8 cellular contexts compared by ENCODE assay signal in genomic region chr11:65425105-65425970, GRCh38. TPM values are rescaled to one million over a fixed set of nuclear protein-coding genes. Genes with fewer than 3 reads are reported as not detected.
DNase-seq lines count a peak whose midpoint lies in the region; ATAC-seq, FAIRE-seq and TF ChIP-seq lines count a peak whose summit lies in the region.

No MANE protein-coding gene starts in this region.

- no peaks in the 10 kb centered on the region for H3K27me3 Mint-ChIP-seq in activated T-cell treated with anti-CD3 and anti-CD28 coated beads, Interleukin-2, amount 50 U/mL, for 4 hours (ENCODE audit: low read depth)

- H3K9me3 Mint-ChIP-seq in activated T-cell treated with anti-CD3 and anti-CD28 coated beads, Interleukin-2, amount 50 U/mL, for 4 hours: no peaks in the 10 kb centered on the region

- H3K36me3 ChIP-seq in pancreas (peaks cover 0 to 37% (median 0%) of the 10 kb centered on the region in 3 donors), uterus (no peaks in the 10 kb centered on the region)

- H3K27me3 ChIP-seq in pancreas (no peaks in the 10 kb centered on the region), uterus (no peaks in the 10 kb centered on the region)

- 1 to 2% methylated on average over 9 of the region's 9 CpGs for WGBS in pancreas, 2 donors

- H3K4me1 ChIP-seq in pancreas (peaks cover 7 to 34% (median 7%) of the 10 kb centered on the region in 3 donors), uterus (peaks cover 0 to 5% of the 10 kb centered on the region in 2 donors)

- peaks cover 36% of the 10 kb centered on the region for H3K36me3 Mint-ChIP-seq in activated T-cell treated with anti-CD3 and anti-CD28 coated beads, Interleukin-2, amount 50 U/mL, for 4 hours (ENCODE audit: insufficient read depth)

- H3K4me1 Mint-ChIP-seq in activated T-cell treated with anti-CD3 and anti-CD28 coated beads, Interleukin-2, amount 50 U/mL, for 4 hours (ENCODE audit: low read depth): peaks cover 45% of the 10 kb centered on the region

- FAIRE-seq in pancreas (lab: Jason Lieb, UNC): no peak

- H3K9me3 ChIP-seq in pancreas (no peaks in the 10 kb centered on the region), uterus (no peaks in the 10 kb centered on the region)

- TF ChIP-seq POLR2A in uterus (IDR thresholded peaks at IDR 0.05): peak in 1 of 2 donors; percentile 38

- H3K4me3 ChIP-seq in fibroblast of mammary gland (ENCODE audit: control insufficient read depth, low read depth, low read length) (peak overlapping the region; percentile 98), pancreas (peak overlapping the region; percentile 45 to 93 (median 78)), uterus (peak overlapping the region; percentile 76 to 91)

- intact Hi-C loops in pancreas (cut with DNase I): no loop called here
- intact Hi-C loops in uterus (cut with DNase I; ENCODE audit: low total_unique reads): no loop called here

- peak overlapping the region; percentile 100 for H3K4me3 Mint-ChIP-seq in activated T-cell treated with anti-CD3 and anti-CD28 coated beads, Interleukin-2, amount 50 U/mL, for 4 hours

- DNase-seq in OCI-M1 (lab: John Stamatoyannopoulos, UW) (peak; percentile 86), fibroblast of mammary gland (ENCODE audit: low read depth) (peak; percentile 76), pancreas (peak in 1 of 6 donors; percentile 57), uterus (peak; percentile 21 to 62), NCI-H1436 treated with DMSO at 0.1 percent for 48 hours (lab: John Stamatoyannopoulos, UW) (no peak)
- peak; percentile 78 for DNase-seq in activated T-cell treated with anti-CD3 and anti-CD28 coated beads, Interleukin-2, amount 50 U/mL, for 4 hours

- H3K27ac ChIP-seq in pancreas (peak overlapping the region; percentile 98 to 99 (median 99)), uterus (peak overlapping the region; percentile 98 to 99)

- TF ChIP-seq CTCF in GM12872 (IDR thresholded peaks at IDR 0.05; ENCODE audit: insufficient read depth, low read depth, low read length) (peak; percentile 36; the same call in 2 of the 3 replicates), fibroblast of mammary gland (conservative IDR thresholded peaks at IDR 0.05; ENCODE audit: control insufficient read depth, insufficient read depth, low read depth, low read length) (no peak), pancreas (IDR thresholded peaks at IDR 0.05) (no peak), uterus (IDR thresholded peaks at IDR 0.05) (peak in 1 of 4 experiments; percentile 50)

- ATAC-seq in activated T-cell treated with anti-CD3 and anti-CD28 coated beads, Interleukin-2, amount 50 U/mL, for 4 hours: peak; percentile 29 to 38
- ATAC-seq in pancreas (no peak), HG03039 (IDR thresholded peaks at IDR 0.05; ENCODE audit: unreplicated experiment) (no peak)

RNA-seq across cellular contexts. Expression of gene NEAT1, which starts 2.7 kb away (rescaled TPM):
- total RNA-seq in activated T-cell treated with anti-CD3 and anti-CD28 coated beads, Interleukin-2, amount 50 U/mL, for 4 hours: 100 to 1,000 TPM in 2 of 3 donors, 10 to 100 TPM in 1; 95.5 to 136 (median 123) TPM
- total RNA-seq in pancreas: 1,000 to 10,000 TPM in 1 of 6 donors, 100 to 1,000 TPM in 5; 295 to 1,475 (median 528) TPM
- 1,000 to 10,000 TPM; 1,390 to 2,770 TPM for polyA plus RNA-seq in pancreas
- 100 to 1,000 TPM in 3 of 4 donors, 10 to 100 TPM in 1; 33.6 to 932 (median 120) TPM for total RNA-seq in uterus

RNA-seq across cellular contexts. Expression of gene FRMD8, which starts 38.9 kb away (rescaled TPM):
- 10 to 100 TPM; 43.0 to 49.2 (median 44.9) TPM for total RNA-seq in activated T-cell treated with anti-CD3 and anti-CD28 coated beads, Interleukin-2, amount 50 U/mL, for 4 hours
- total RNA-seq in pancreas (10 to 100 TPM; 15.4 to 28.9 (median 18.8) TPM), uterus (100 to 1,000 TPM in 1 of 4 donors, 10 to 100 TPM in 3; 15.9 to 160 (median 41.5) TPM)
- polyA plus RNA-seq in pancreas: 10 to 100 TPM; 15.0 to 15.7 TPM

RNA-seq across cellular contexts. Expression of gene SLC25A45, which starts 42.9 kb away (rescaled TPM):
- total RNA-seq in activated T-cell treated with anti-CD3 and anti-CD28 coated beads, Interleukin-2, amount 50 U/mL, for 4 hours: 10 to 100 TPM in 1 of 3 donors, 1 to 10 TPM in 2; 7.0 to 11.1 (median 9.5) TPM
- 10 to 100 TPM; 16.2 to 53.4 (median 26.3) TPM for total RNA-seq in pancreas
- 10 to 100 TPM; 38.0 to 58.2 TPM for polyA plus RNA-seq in pancreas
- total RNA-seq in uterus: 1 to 10 TPM in 2 of 4 donors, under 1 TPM in 1, not detected in 1; 0.29 to 5.9 (median 5.3) TPM

Comparison
In these comparisons a context has a peak if more than half of its experiments do, and no peak if none do; other contexts are left out.
1. ATAC-seq: peak in activated T-cell treated with anti-CD3 and anti-CD28 coated beads, Interleukin-2, amount 50 U/mL, for 4 hours (2 of 2); none in pancreas (0 of 4) and HG03039 (single experiment).
2. Peak in every context shown above with its lines, with median percentiles within 50 percentile points of each other: H3K4me3 ChIP-seq.